11 cellular contexts compared by ENCODE assay signal in genomic region chr6:170129691-170130171, GRCh38.
DNase-seq lines count a peak whose midpoint lies in the region; ATAC-seq, FAIRE-seq and TF ChIP-seq lines count a peak whose summit lies in the region.
"Had no signal": no experiment of that assay in that cellular context is flagged by ENCODE, and none has a peak within 500 bp of the region (broad histone marks: within the 10 kb centered on the region; RNA-seq: fewer than 3 reads in every experiment).

No MANE protein-coding gene starts in this region.

- H3K27me3 Mint-ChIP-seq in progenitor cell of endocrine pancreas = peaks cover 5% of the 10 kb centered on the region

- no peaks in the 10 kb centered on the region for H3K9me3 Mint-ChIP-seq in progenitor cell of endocrine pancreas (ENCODE audit: low read depth)

- no peak for ATAC-seq in HG03342 (IDR thresholded peaks at IDR 0.05; ENCODE audit: unreplicated experiment)

- no peak for TF ChIP-seq CTCF in progenitor cell of endocrine pancreas (IDR thresholded peaks at IDR 0.05; ENCODE audit: unreplicated experiment)

- H3K36me3 Mint-ChIP-seq in progenitor cell of endocrine pancreas (ENCODE audit: insufficient read depth) = peaks cover 1% of the 10 kb centered on the region

- DNase-seq in H4 (ENCODE audit: low spot score) (peak; percentile 27), NCI-H510A (lab: John Stamatoyannopoulos, UW) (peak; percentile 69), frontal cortex (ENCODE audit: low spot score in 2 of 2) (peak; percentile 54 to 81), progenitor cell of endocrine pancreas (ENCODE audit: low spot score, unreplicated experiment) (peak; percentile 5), G401 (ENCODE audit: low spot score) (no peak), AG20443 (ENCODE audit: low spot score) (no peak), GDM1 (lab: John Stamatoyannopoulos, UW) (no peak)
- DNase-seq: NCI-H1048, nephron progenitor cell had no signal

- peaks cover 19% of the 10 kb centered on the region for H3K4me1 Mint-ChIP-seq in progenitor cell of endocrine pancreas (ENCODE audit: low read depth)

- H3K27ac Mint-ChIP-seq in progenitor cell of endocrine pancreas = no peak overlapping the region
- H3K27ac Mint-ChIP-seq: nephron progenitor cell had no signal

- FAIRE-seq in frontal cortex (lab: Jason Lieb, UNC) = no peak
- FAIRE-seq: endothelial cell of umbilical vein had no signal

- in situ Hi-C loops in G401 (cut with HindIII; ENCODE audit: low sequenced_read_pairs) = loop anchor here (25.0 kb wide), 1 partner anchor 292 kb away; no protein-coding TSS in a partner anchor

- H3K4me3 Mint-ChIP-seq in progenitor cell of endocrine pancreas (ENCODE audit: low read depth) = no peak overlapping the region
- H3K4me3 Mint-ChIP-seq: nephron progenitor cell had no signal

Comparison
In these comparisons a context has a peak if more than half of its experiments do, and no peak if none do; other contexts are left out.
1. DNase-seq: peak in H4 (single experiment), NCI-H510A (single experiment), frontal cortex (2 of 2) and progenitor cell of endocrine pancreas (single experiment); none in G401 (single experiment), AG20443 (single experiment) and GDM1 (single experiment).